In genomic region chr12:101570022-101570421, GRCh38 we compare ENCODE assay signal across 8 cellular contexts. TPM values are rescaled to one million over a fixed set of nuclear protein-coding genes. Genes with fewer than 3 reads are reported as not detected.
DNase-seq lines count a peak whose midpoint lies in the region; ATAC-seq and TF ChIP-seq lines count a peak whose summit lies in the region.

No MANE protein-coding gene starts in this region.

- TF ChIP-seq CTCF in BE2C (IDR thresholded peaks at IDR 0.05; ENCODE audit: low read depth, low read length) (peak; percentile 26), WERI-Rb-1 (IDR thresholded peaks at IDR 0.05; ENCODE audit: low read depth, low read length) (peak; percentile 30; the same call in 1 of the 2 replicates)

- ATAC-seq in GM18868 (IDR thresholded peaks at IDR 0.05; ENCODE audit: unreplicated experiment) (no peak), HG03135 (IDR thresholded peaks at IDR 0.05; ENCODE audit: unreplicated experiment) (no peak), HG02840 (IDR thresholded peaks at IDR 0.05; ENCODE audit: low FRiP score, unreplicated experiment) (no peak), HG03378 (IDR thresholded peaks at IDR 0.05; ENCODE audit: unreplicated experiment) (no peak)

- H3K27ac ChIP-seq in WERI-Rb-1: no peak overlapping the region

- H3K27me3 ChIP-seq in BE2C (peaks cover 6% of the 10 kb centered on the region), WERI-Rb-1 (ENCODE audit: insufficient read depth, low read depth, severe bottlenecking) (no peaks in the 10 kb centered on the region)

- no peak for TF ChIP-seq EP300 in Ishikawa (IDR thresholded peaks at IDR 0.05; ENCODE audit: borderline replicate concordance)

- H3K4me3 ChIP-seq in BE2C (ENCODE audit: low read depth, low read length): no peak overlapping the region
- H3K4me3 ChIP-seq in WERI-Rb-1 (ENCODE audit: low read depth, low read length): no peak overlapping the region

- TF ChIP-seq RAD21 in Ishikawa (IDR thresholded peaks at IDR 0.05; ENCODE audit: low read depth): peak; percentile 41

- H3K4me1 ChIP-seq in BE2C: no peaks in the 10 kb centered on the region

- H3K36me3 ChIP-seq in BE2C (no peaks in the 10 kb centered on the region), WERI-Rb-1 (no peaks in the 10 kb centered on the region)

- DNase-seq in BE2C: no peak
- DNase-seq in WERI-Rb-1: no peak
- DNase-seq in iris pigment epithelial cell (ENCODE audit: low read depth): peak; percentile 81

- H3K9me3 ChIP-seq in BE2C: no peaks in the 10 kb centered on the region
- no peaks in the 10 kb centered on the region for H3K9me3 ChIP-seq in WERI-Rb-1 (ENCODE audit: severe bottlenecking)

TF ChIP-seq in Ishikawa, 13 proteins besides CTCF, POLR2A, EP300 and RAD21:
- no peak for TF ChIP-seq REST (IDR thresholded peaks at IDR 0.05; ENCODE audit: low read depth)
- no peak for TF ChIP-seq CREB1 (IDR thresholded peaks at IDR 0.05; ENCODE audit: low read depth)
- TF ChIP-seq NFIC (IDR thresholded peaks at IDR 0.05): no peak
- TF ChIP-seq TCF12 (IDR thresholded peaks at IDR 0.05; ENCODE audit: low read depth): no peak
- TF ChIP-seq MAX (IDR thresholded peaks at IDR 0.05): no peak
- no peak for TF ChIP-seq TEAD4 (IDR thresholded peaks at IDR 0.05)
- TF ChIP-seq CEBPB (IDR thresholded peaks at IDR 0.05): no peak
- no peak for TF ChIP-seq ZBTB7A (IDR thresholded peaks at IDR 0.05; ENCODE audit: low read depth)
- no peak for TF ChIP-seq TAF1 (IDR thresholded peaks at IDR 0.05; ENCODE audit: low read depth)
- no peak for TF ChIP-seq YY1 (IDR thresholded peaks at IDR 0.05; ENCODE audit: low read depth)
- TF ChIP-seq FOXM1 (IDR thresholded peaks at IDR 0.05; ENCODE audit: borderline replicate concordance, low read depth): no peak
- TF ChIP-seq USF1 (IDR thresholded peaks at IDR 0.05): no peak
- TF ChIP-seq EGR1 (IDR thresholded peaks at IDR 0.05): no peak

RNA-seq across cellular contexts. Expression of gene MYBPC1, which starts 24.7 kb away (rescaled TPM):
- polyA plus RNA-seq in BE2C (2012; ENCODE audit: insufficient read depth, insufficient read length, low read depth): not detected
